Comparison of ENCODE assay signal across 16 cellular contexts in genomic region chr5:148972396-148972795, GRCh38.
DNase-seq lines count a peak whose midpoint lies in the region; ATAC-seq, FAIRE-seq and TF ChIP-seq lines count a peak whose summit lies in the region.
"Had no signal": no experiment of that assay in that cellular context is flagged by ENCODE, and none has a peak within 500 bp of the region (broad histone marks: within the 10 kb centered on the region; RNA-seq: fewer than 3 reads in every experiment).

No MANE protein-coding gene starts in this region.

- DNase-seq in PC-3 (peak; percentile 43), thyroid gland (no peak), DMS114 treated with DMSO at 0.1 percent for 48 hours (lab: John Stamatoyannopoulos, UW; ENCODE audit: unreplicated experiment) (no peak), H54 (ENCODE audit: insufficient read length, low spot score) (no peak), putamen (ENCODE audit: low spot score) (no peak), HK-2 (ENCODE audit: unreplicated experiment) (no peak)
- DNase-seq: activated CD4-positive, alpha-beta T cell treated with anti-CD3 and anti-CD28 coated beads, Interleukin-2, amount 10 ng/mL, durations not matched to agents 24 days and 14 days; activated T-cell treated with anti-CD3 and anti-CD28 coated beads, Interleukin-2, amount 50 U/mL, for 1 hour; cerebellar nuclear complex; GF-D8; KG1; NCI-H526; pancreas; stimulated activated CD4-positive, alpha-beta T cell treated with anti-CD3 and anti-CD28 coated beads, Interleukin-2, amount 100 ng/mL, for 24 hours had no signal

- H3K27me3 ChIP-seq in PC-3 (ENCODE audit: low read length) (no peaks in the 10 kb centered on the region), muscle layer of colon (ENCODE audit: control insufficient read depth in 1 of 2, insufficient read depth in 2 of 2, low read length in 2 of 2) (no peaks in the 10 kb centered on the region), thyroid gland (no peaks in the 10 kb centered on the region)
- H3K27me3 ChIP-seq: pancreas had no signal

- peak overlapping the region; percentile 2; the same call in 1 of the 2 replicates for H3K4me3 ChIP-seq in PC-3 (ENCODE audit: low read length)
- H3K4me3 ChIP-seq in muscle layer of colon (ENCODE audit: low read depth in 1 of 2, low read length in 2 of 2) = no peak overlapping the region
- no peak overlapping the region for H3K4me3 ChIP-seq in thyroid gland (replicated peaks in 1 of 3)
- H3K4me3 ChIP-seq: pancreas had no signal

- no peaks in the 10 kb centered on the region for H3K79me2 ChIP-seq in PC-3 (ENCODE audit: low read length)

- peaks cover 38% of the 10 kb centered on the region for H3F3A ChIP-seq in PC-3 (ENCODE audit: low read length, unreplicated experiment)

- no peak for TF ChIP-seq POLR2A in thyroid gland (IDR thresholded peaks at IDR 0.05)
- TF ChIP-seq POLR2A in H54 (IDR thresholded peaks at IDR 0.05; ENCODE audit: low read depth, low read length) = no peak

- H3K27ac ChIP-seq in PC-3 (ENCODE audit: low read length) = peak overlapping the region; percentile 90
- H3K27ac ChIP-seq in cingulate gyrus (ENCODE audit: low read depth, low read length) = peak overlapping the region; percentile 49
- H3K27ac ChIP-seq in muscle layer of colon (ENCODE audit: low read depth, low read length) = peak overlapping the region; percentile 19
- H3K27ac ChIP-seq in thyroid gland = peak overlapping the region; percentile 39 to 76 (median 51)
- H3K27ac ChIP-seq: pancreas had no signal

- H3K36me3 ChIP-seq in PC-3 (ENCODE audit: low read depth, low read length) (no peaks in the 10 kb centered on the region), muscle layer of colon (ENCODE audit: insufficient read depth, low read length) (no peaks in the 10 kb centered on the region), thyroid gland (no peaks in the 10 kb centered on the region)
- H3K36me3 ChIP-seq: pancreas had no signal

- CTCF ChIA-PET in PC-3 (lab: Charles Lee) = interaction anchor here (1.1 kb wide), 1 partner anchor 60 kb away, joined by 3 read pairs; no protein-coding TSS in a partner anchor

- TF ChIP-seq CTCF in PC-3 (conservative IDR thresholded peaks at IDR 0.05; ENCODE audit: low read depth, low read length) (no peak), thyroid gland (IDR thresholded peaks at IDR 0.05) (no peak)

- no peaks in the 10 kb centered on the region for H4K20me1 ChIP-seq in PC-3 (ENCODE audit: low read length)

- WGBS in thyroid gland, 2 donors = 90 to 91% methylated on average over 4 of the region's 4 CpGs

- peak overlapping the region; percentile 66 for H3K4me2 ChIP-seq in PC-3 (ENCODE audit: low read length)

- POLR2A ChIA-PET in PC-3 (lab: Charles Lee; ENCODE audit: unreplicated experiment) = interaction anchor here (0.6 to 1.0 kb wide), 4 partner anchors 11 to 151 kb away, joined by 3 to 5 read pairs (median 4); no protein-coding TSS in a partner anchor

- H3K9me3 ChIP-seq in PC-3 (ENCODE audit: low read length) (no peaks in the 10 kb centered on the region), muscle layer of colon (ENCODE audit: low read length) (no peaks in the 10 kb centered on the region), thyroid gland (no peaks in the 10 kb centered on the region)
- H3K9me3 ChIP-seq: pancreas had no signal

- no peak for FAIRE-seq in H54 (lab: Jason Lieb, UNC)
- FAIRE-seq: pancreas had no signal

- no peaks in the 10 kb centered on the region for H3K9me2 ChIP-seq in PC-3 (replicated peaks; ENCODE audit: low read length)

- peak; percentile 1; the same call in 1 of the 2 replicates for ATAC-seq in PC-3

- BruUV-seq in PC-3 (replicated peaks; lab: Mats Ljungman, UMichigan) = TSS peak; percentile 89

- H2AFZ ChIP-seq in PC-3 (ENCODE audit: low read length) = 0 out of 2 replicates have a peak overlapping the region, but pooled peaks have one; percentile 0

- peaks cover 82% of the 10 kb centered on the region for H3K4me1 ChIP-seq in PC-3 (ENCODE audit: insufficient read depth, low read length)
- peaks cover 48% of the 10 kb centered on the region for H3K4me1 ChIP-seq in muscle layer of colon (ENCODE audit: insufficient read depth, low read length)
- H3K4me1 ChIP-seq in thyroid gland = peaks cover 5 to 20% of the 10 kb centered on the region in 2 donors

- intact Hi-C loops in PC-3 (cut with micrococcal nuclease) = loop anchor here (2.0 to 10.0 kb wide), 2 partner anchors 14 to 1078 kb away; no protein-coding TSS in a partner anchor
- intact Hi-C loops in thyroid gland (cut with DNase I) = no loop called here

- peak overlapping the region; percentile 72 for H3K9ac ChIP-seq in PC-3 (ENCODE audit: low read length)
- H3K9ac ChIP-seq in muscle layer of colon (ENCODE audit: low read length) = no peak overlapping the region

Comparison
In these comparisons a context has a peak if more than half of its experiments do, and no peak if none do; other contexts are left out.
1. H3K27ac ChIP-seq: peak in every context shown above with its lines; median percentile 90 in PC-3; 51 in thyroid gland; 49 in cingulate gyrus; 19 in muscle layer of colon.